ENCODE assay signal across 8 cellular contexts in the genomic region with DNA sequence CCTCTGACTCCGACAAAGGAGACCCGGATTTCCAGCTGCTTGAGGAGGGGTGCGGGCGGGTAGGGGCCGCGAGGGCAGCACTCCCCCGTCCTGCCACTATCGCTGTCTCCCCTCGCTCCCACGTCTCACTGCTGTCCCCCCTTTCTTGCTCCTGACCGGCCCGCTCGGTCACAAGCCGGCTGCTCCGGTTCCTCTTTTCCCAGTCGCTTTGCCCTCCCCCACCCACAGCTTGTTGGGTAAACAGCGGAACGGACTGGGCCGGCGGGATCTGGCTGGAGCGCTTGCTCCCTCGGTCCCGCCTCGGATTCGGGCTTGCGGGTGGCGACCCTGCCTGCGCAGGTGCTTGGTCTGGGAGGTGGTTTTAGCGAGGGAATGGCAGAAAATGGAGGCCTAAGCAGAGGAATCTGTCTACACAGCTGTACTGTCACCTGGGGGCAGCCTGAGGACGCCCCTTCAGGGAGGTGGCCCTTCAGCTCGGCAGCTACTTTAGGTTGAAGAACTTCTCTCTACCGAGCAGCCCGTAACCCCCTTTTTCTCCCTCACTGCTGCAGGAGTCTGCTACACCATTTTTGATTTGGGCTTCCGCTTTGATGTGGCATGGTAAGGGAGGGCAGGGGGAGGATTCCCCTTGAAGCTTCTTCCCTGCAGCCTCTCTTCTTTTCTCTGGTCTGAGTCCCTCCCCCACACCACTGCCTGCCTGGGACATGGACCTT. TPM values are rescaled to one million over a fixed set of nuclear protein-coding genes. Genes with fewer than 3 reads are reported as not detected.
A peak's percentile ranks its signal among the peaks of the same experiment; 100 is the strongest.
DNase-seq lines count a peak whose midpoint lies in the region; ATAC-seq and TF ChIP-seq lines count a peak whose summit lies in the region.

No MANE protein-coding gene starts in this region.

- H3K36me3 ChIP-seq in KMS-11 (ENCODE audit: insufficient read depth) (no peaks in the 10 kb centered on the region), fibroblast of lung (ENCODE audit: control insufficient read depth, insufficient read depth, low read length) (peaks cover 15% of the 10 kb centered on the region)

- H3K27ac ChIP-seq in KMS-11: peak overlapping the region; percentile 63
- peak overlapping the region; percentile 83 for H3K27ac ChIP-seq in fibroblast of lung (ENCODE audit: insufficient read depth, low read length)

- peak overlapping the region; percentile 97 for H3K4me2 ChIP-seq in KMS-11
- H3K4me2 ChIP-seq in fibroblast of lung (ENCODE audit: extremely low read depth, insufficient read depth, low read length): peak overlapping the region; percentile 18

- H3K4me1 ChIP-seq in KMS-11 (ENCODE audit: low read depth, poor library complexity, severe bottlenecking) (peaks cover 46% of the 10 kb centered on the region), fibroblast of lung (ENCODE audit: control insufficient read depth, extremely low read depth, insufficient read depth, low read length) (peaks cover 12% of the 10 kb centered on the region)

- no peaks in the 10 kb centered on the region for H3K27me3 ChIP-seq in KMS-11 (ENCODE audit: insufficient read depth, low read depth)
- no peaks in the 10 kb centered on the region for H3K27me3 ChIP-seq in fibroblast of lung (ENCODE audit: control insufficient read depth, insufficient read depth, low read length)

- TF ChIP-seq CTCF in KMS-11 (conservative IDR thresholded peaks at IDR 0.05; ENCODE audit: low read depth, low read length): no peak
- TF ChIP-seq CTCF in fibroblast of lung (conservative IDR thresholded peaks at IDR 0.05 in 1 of 2, IDR thresholded peaks at IDR 0.05 in 1 of 2; ENCODE audit: low read depth in 1 of 2, low read length in 2 of 2): no peak

- no peaks in the 10 kb centered on the region for H3K9me3 Mint-ChIP-seq in activated CD4-positive, alpha-beta memory T cell treated with anti-CD3 and anti-CD28 coated beads, Interleukin-2, amount 10 ng/mL, durations not matched to agents 7 days and 5 days
- no peaks in the 10 kb centered on the region for H3K9me3 Mint-ChIP-seq in naive thymus-derived CD8-positive, alpha-beta T cell

- ATAC-seq in naive thymus-derived CD8-positive, alpha-beta T cell: peak; percentile 28 to 35
- no peak for ATAC-seq in GM21367 (IDR thresholded peaks at IDR 0.05; ENCODE audit: unreplicated experiment)

- no peaks in the 10 kb centered on the region for H3K9me3 ChIP-seq in fibroblast of lung (ENCODE audit: control insufficient read depth, insufficient read depth, low read depth, low read length)

- H3K4me1 Mint-ChIP-seq in activated CD4-positive, alpha-beta memory T cell treated with anti-CD3 and anti-CD28 coated beads, Interleukin-2, amount 10 ng/mL, durations not matched to agents 7 days and 5 days: peaks cover 63% of the 10 kb centered on the region
- H3K4me1 Mint-ChIP-seq in naive thymus-derived CD8-positive, alpha-beta T cell: peaks cover 33 to 64% (median 61%) of the 10 kb centered on the region in 4 donors

- no peak overlapping the region for H3K4me3 ChIP-seq in KMS-11 (IDR thresholded peaks at IDR 0.05; ENCODE audit: insufficient read depth, low read depth, low read length)
- H3K4me3 ChIP-seq in fibroblast of lung (replicated peaks in 1 of 4; ENCODE audit: control extremely low read depth in 1 of 4, insufficient read depth in 1 of 4, low read depth in 3 of 4, low read length in 4 of 4): peak overlapping the region; percentile 70 to 87 (median 86)

- peaks cover 50% of the 10 kb centered on the region for H3K79me2 ChIP-seq in KMS-11 (ENCODE audit: insufficient read depth, low read depth)
- peaks cover 32% of the 10 kb centered on the region for H3K79me2 ChIP-seq in fibroblast of lung (ENCODE audit: control insufficient read depth, insufficient read depth, low read length)

- DNase-seq in NCI-H2227 (lab: John Stamatoyannopoulos, UW; ENCODE audit: unreplicated experiment): peak; percentile 45
- DNase-seq in NCI-H2227 treated with DMSO at 0.1 percent for 48 hours (lab: John Stamatoyannopoulos, UW): no peak
- peak; percentile 40 for DNase-seq in activated CD4-positive, alpha-beta memory T cell treated with anti-CD3 and anti-CD28 coated beads, Interleukin-2, amount 10 ng/mL, durations not matched to agents 7 days and 5 days
- peak in 1 of 2 donors; percentile 14 for DNase-seq in fibroblast of lung (ENCODE audit: low read depth in 2 of 2)
- DNase-seq in naive thymus-derived CD8-positive, alpha-beta T cell: peak in 9 of 10 donors; percentile 20 to 75 (median 53)
- DNase-seq in glomerular visceral epithelial cell (ENCODE audit: extremely low spot score): no peak

- peaks cover 34% of the 10 kb centered on the region for H3K36me3 Mint-ChIP-seq in activated CD4-positive, alpha-beta memory T cell treated with anti-CD3 and anti-CD28 coated beads, Interleukin-2, amount 10 ng/mL, durations not matched to agents 7 days and 5 days (ENCODE audit: low read depth)
- peaks cover 0 to 35% (median 11%) of the 10 kb centered on the region in 3 donors for H3K36me3 Mint-ChIP-seq in naive thymus-derived CD8-positive, alpha-beta T cell

- H3K4me3 Mint-ChIP-seq in activated CD4-positive, alpha-beta memory T cell treated with anti-CD3 and anti-CD28 coated beads, Interleukin-2, amount 10 ng/mL, durations not matched to agents 7 days and 5 days: peak overlapping the region; percentile 89
- H3K4me3 Mint-ChIP-seq in naive thymus-derived CD8-positive, alpha-beta T cell: peak overlapping the region; percentile 84 to 97 (median 93)

- 0 out of 2 replicates have a peak overlapping the region, but pooled peaks have one; percentile 74 for H2AFZ ChIP-seq in KMS-11 (ENCODE audit: low read depth)
- no peak overlapping the region for H2AFZ ChIP-seq in fibroblast of lung (ENCODE audit: low read length)

- POLR2A ChIA-PET in activated CD4-positive, alpha-beta memory T cell treated with anti-CD3 and anti-CD28 coated beads, Interleukin-2, amount 10 ng/mL, durations not matched to agents 7 days and 5 days (lab: Charles Lee): interaction anchor here (0.5 to 3.5 kb wide), 17 partner anchors 11 to 746 kb away, joined by 3 to 19 read pairs (median 3); partner anchors contain the start of genes CCDC24, ELOVL1, IPO13 and KDM4A
- POLR2A ChIA-PET in naive thymus-derived CD8-positive, alpha-beta T cell (lab: Charles Lee): interaction anchor here (1.1 to 2.6 kb wide), 12 partner anchors 9 to 325 kb away, joined by 3 to 12 read pairs (median 5); partner anchors contain the start of genes IPO13, KDM4A and SLC6A9

- peak overlapping the region; percentile 80 for H3K27ac Mint-ChIP-seq in activated CD4-positive, alpha-beta memory T cell treated with anti-CD3 and anti-CD28 coated beads, Interleukin-2, amount 10 ng/mL, durations not matched to agents 7 days and 5 days
- peak overlapping the region; percentile 43 to 96 (median 92) for H3K27ac Mint-ChIP-seq in naive thymus-derived CD8-positive, alpha-beta T cell

- H4K20me1 ChIP-seq in KMS-11 (ENCODE audit: insufficient read depth): no peaks in the 10 kb centered on the region
- H4K20me1 ChIP-seq in fibroblast of lung (ENCODE audit: control insufficient read depth, extremely low read depth, insufficient read depth, low read length): no peaks in the 10 kb centered on the region

- CTCF ChIA-PET in activated CD4-positive, alpha-beta memory T cell treated with anti-CD3 and anti-CD28 coated beads, Interleukin-2, amount 10 ng/mL, durations not matched to agents 7 days and 5 days (lab: Charles Lee): interaction anchor here (0.7 to 2.1 kb wide), 9 partner anchors 15 to 212 kb away, joined by 3 to 10 read pairs (median 3); partner anchors contain the start of gene IPO13

- H3K9ac ChIP-seq in KMS-11 (peak overlapping the region; percentile 75; the same call in 1 of the 2 replicates), fibroblast of lung (ENCODE audit: insufficient read depth, low read length) (peak overlapping the region; percentile 90)

- no peaks in the 10 kb centered on the region for H3K27me3 Mint-ChIP-seq in activated CD4-positive, alpha-beta memory T cell treated with anti-CD3 and anti-CD28 coated beads, Interleukin-2, amount 10 ng/mL, durations not matched to agents 7 days and 5 days
- H3K27me3 Mint-ChIP-seq in naive thymus-derived CD8-positive, alpha-beta T cell: peaks cover 0 to 11% (median 3%) of the 10 kb centered on the region in 5 donors

RNA-seq across cellular contexts. Expression of gene ATP6V0B, which starts 0.6 kb away (rescaled TPM):
- total RNA-seq in activated CD4-positive, alpha-beta memory T cell treated with anti-CD3 and anti-CD28 coated beads, Interleukin-2, amount 10 ng/mL, durations not matched to agents 7 days and 5 days: 100 to 1,000 TPM; 121 TPM
- 102 and 121 TPM in 2 replicates for total RNA-seq in fibroblast of lung
- 83.5 and 89.0 TPM in 2 replicates for polyA plus RNA-seq in fibroblast of lung
- polyA plus RNA-seq in fibroblast of lung (2012): 57.6 and 91.7 TPM in 2 replicates
- polyA minus RNA-seq in fibroblast of lung (ENCODE audit: low replicate concordance): 203 and 207 TPM in 2 replicates
- 10 to 100 TPM; 55.8 to 59.6 TPM for total RNA-seq in naive thymus-derived CD8-positive, alpha-beta T cell
- 100 to 1,000 TPM; 149 to 213 (median 166) TPM for polyA plus RNA-seq in naive thymus-derived CD8-positive, alpha-beta T cell

RNA-seq across cellular contexts. Expression of gene B4GALT2, which starts 3.6 kb away (rescaled TPM):
- 10 to 100 TPM; 13.0 to 15.5 TPM for total RNA-seq in activated CD4-positive, alpha-beta memory T cell treated with anti-CD3 and anti-CD28 coated beads, Interleukin-2, amount 10 ng/mL, durations not matched to agents 7 days and 5 days
- total RNA-seq in fibroblast of lung: 46.0 and 55.0 TPM in 2 replicates
- 40.6 and 40.7 TPM in 2 replicates for polyA plus RNA-seq in fibroblast of lung
- polyA plus RNA-seq in fibroblast of lung (2012): 81.3 and 83.0 TPM in 2 replicates
- 130 and 150 TPM in 2 replicates for polyA minus RNA-seq in fibroblast of lung (ENCODE audit: low replicate concordance)
- total RNA-seq in naive thymus-derived CD8-positive, alpha-beta T cell: under 1 TPM; 0.38 to 0.83 TPM
- polyA plus RNA-seq in naive thymus-derived CD8-positive, alpha-beta T cell: under 1 TPM in 2 of 3 donors, not detected in 1; 0.11 to 0.25 TPM

RNA-seq across cellular contexts. Expression of gene DPH2, which starts 5.6 kb away (rescaled TPM):
- total RNA-seq in activated CD4-positive, alpha-beta memory T cell treated with anti-CD3 and anti-CD28 coated beads, Interleukin-2, amount 10 ng/mL, durations not matched to agents 7 days and 5 days: 10 to 100 TPM; 18.0 to 19.2 TPM
- 9.1 and 12.8 TPM in 2 replicates for total RNA-seq in fibroblast of lung
- polyA plus RNA-seq in fibroblast of lung: 11.2 and 17.5 TPM in 2 replicates
- polyA plus RNA-seq in fibroblast of lung (2012): 10.7 and 15.7 TPM in 2 replicates
- 38.1 and 39.7 TPM in 2 replicates for polyA minus RNA-seq in fibroblast of lung (ENCODE audit: low replicate concordance)
- total RNA-seq in naive thymus-derived CD8-positive, alpha-beta T cell: 10 to 100 TPM; 34.5 to 37.7 TPM
- polyA plus RNA-seq in naive thymus-derived CD8-positive, alpha-beta T cell: 10 to 100 TPM; 30.2 to 40.4 (median 35.7) TPM

RNA-seq across cellular contexts. Expression of gene CCDC24, which starts 16.0 kb away (rescaled TPM):
- total RNA-seq in activated CD4-positive, alpha-beta memory T cell treated with anti-CD3 and anti-CD28 coated beads, Interleukin-2, amount 10 ng/mL, durations not matched to agents 7 days and 5 days: 1 to 10 TPM; 1.8 to 2.2 TPM
- total RNA-seq in fibroblast of lung: 1.0 and 3.5 TPM in 2 replicates
- 0.63 and 0.94 TPM in 2 replicates for polyA plus RNA-seq in fibroblast of lung
- 2.9 and 3.4 TPM in 2 replicates for polyA plus RNA-seq in fibroblast of lung (2012)
- 2.7 and 2.8 TPM in 2 replicates for polyA minus RNA-seq in fibroblast of lung (ENCODE audit: low replicate concordance)
- total RNA-seq in naive thymus-derived CD8-positive, alpha-beta T cell: 1 to 10 TPM; 1.9 to 2.5 TPM
- polyA plus RNA-seq in naive thymus-derived CD8-positive, alpha-beta T cell: under 1 TPM in 2 of 3 donors, not detected in 1; 0.29 to 0.61 TPM

RNA-seq across cellular contexts. Expression of gene IPO13, which starts 28.7 kb away (rescaled TPM):
- 10 to 100 TPM; 21.5 to 23.5 TPM for total RNA-seq in activated CD4-positive, alpha-beta memory T cell treated with anti-CD3 and anti-CD28 coated beads, Interleukin-2, amount 10 ng/mL, durations not matched to agents 7 days and 5 days
- total RNA-seq in fibroblast of lung: 13.1 and 18.5 TPM in 2 replicates
- 12.8 and 19.1 TPM in 2 replicates for polyA plus RNA-seq in fibroblast of lung
- 16.7 and 20.3 TPM in 2 replicates for polyA plus RNA-seq in fibroblast of lung (2012)
- 115 and 130 TPM in 2 replicates for polyA minus RNA-seq in fibroblast of lung (ENCODE audit: low replicate concordance)
- 10 to 100 TPM; 20.5 to 24.1 TPM for total RNA-seq in naive thymus-derived CD8-positive, alpha-beta T cell
- 10 to 100 TPM; 13.8 to 14.5 (median 14.4) TPM for polyA plus RNA-seq in naive thymus-derived CD8-positive, alpha-beta T cell

Comparison
In these comparisons a context has a peak if more than half of its experiments do, and no peak if none do; other contexts are left out.
1. DNase-seq: peak in NCI-H2227 (single experiment), activated CD4-positive, alpha-beta memory T cell treated with anti-CD3 and anti-CD28 coated beads, Interleukin-2, amount 10 ng/mL, durations not matched to agents 7 days and 5 days (single experiment) and naive thymus-derived CD8-positive, alpha-beta T cell (9 of 10); none in NCI-H2227 treated with DMSO at 0.1 percent for 48 hours (single experiment) and glomerular visceral epithelial cell (single experiment).
2. RNA of gene B4GALT2, which starts 3.6 kb away (total RNA-seq): 46.0 to 55.0 TPM in fibroblast of lung and 13.0 to 15.5 TPM in activated CD4-positive, alpha-beta memory T cell treated with anti-CD3 and anti-CD28 coated beads, Interleukin-2, amount 10 ng/mL, durations not matched to agents 7 days and 5 days; 0.38 to 0.83 TPM in naive thymus-derived CD8-positive, alpha-beta T cell; every median in the first group is over 4 times any median in the second.